Comparison of ENCODE assay signal across 17 cellular contexts in genomic region chr2:150475479-150476212, GRCh38. TPM values are rescaled to one million over a fixed set of nuclear protein-coding genes. Genes with fewer than 3 reads are reported as not detected.
DNase-seq lines count a peak whose midpoint lies in the region; ATAC-seq and TF ChIP-seq lines count a peak whose summit lies in the region.
"Had no signal": no experiment of that assay in that cellular context is flagged by ENCODE, and none has a peak within 500 bp of the region (broad histone marks: within the 10 kb centered on the region; RNA-seq: fewer than 3 reads in every experiment).

No MANE protein-coding gene starts in this region.

- peak; percentile 59 for ATAC-seq in mucosa of descending colon
- ATAC-seq: activated CD4-positive, CD25-positive, alpha-beta regulatory T cell treated with anti-CD3 and anti-CD28 coated beads, Interleukin-2, amount 50 U/mL, for 24 hours had no signal

- peak overlapping the region in 3 of 4 donors; percentile 71 to 84 (median 83) for H3K27ac ChIP-seq in Peyer's patch
- H3K27ac ChIP-seq in coronary artery, result peak overlapping the region; percentile 79 to 81
- peak overlapping the region in 3 of 4 donors; percentile 46 to 99 (median 80) for H3K27ac ChIP-seq in tibial nerve
- H3K27ac ChIP-seq in thyroid gland, result no peak overlapping the region
- H3K27ac ChIP-seq: neutrophil had no signal

- no peaks in the 10 kb centered on the region for H3K4me1 Mint-ChIP-seq in activated T-helper 2 cell treated with anti-CD3 and anti-CD28 coated beads, Interferon-gamma antibody, Interleukin-2, Interleukin-4, amounts not matched to agents 10 μg/mL and 5 μg/mL and 100 μg/mL, durations not matched to agents 14 hours and 24 hours and 36 hours (ENCODE audit: low read depth)

- H3K27ac Mint-ChIP-seq in activated T-helper 2 cell treated with anti-CD3 and anti-CD28 coated beads, Interferon-gamma antibody, Interleukin-2, Interleukin-4, amounts not matched to agents 10 μg/mL and 5 μg/mL and 100 μg/mL, durations not matched to agents 14 hours and 24 hours and 36 hours, result no peak overlapping the region
- H3K27ac Mint-ChIP-seq: activated T-cell treated with anti-CD3 and anti-CD28 coated beads, Interleukin-2, amount 50 U/mL, for 24 hours had no signal

- H3K4me1 ChIP-seq in Peyer's patch, result peaks cover 0 to 78% (median 3%) of the 10 kb centered on the region in 4 donors
- peaks cover 60% of the 10 kb centered on the region for H3K4me1 ChIP-seq in mucosa of descending colon (ENCODE audit: low read depth)
- H3K4me1 ChIP-seq in tibial nerve, result peaks cover 0 to 92% (median 58%) of the 10 kb centered on the region in 4 donors
- H3K4me1 ChIP-seq in thyroid gland, result peaks cover 24 to 34% of the 10 kb centered on the region in 2 donors

- 65 to 73% methylated on average over 6 of the region's 6 CpGs for WGBS in tibial nerve, 2 donors
- 89 to 90% methylated on average over 6 of the region's 6 CpGs for WGBS in thyroid gland, 2 donors

- H3K4me3 ChIP-seq in Peyer's patch, result peak overlapping the region in 2 of 4 donors; percentile 11 to 16
- peak overlapping the region; percentile 52 for H3K4me3 ChIP-seq in coronary artery
- no peak overlapping the region for H3K4me3 ChIP-seq in mucosa of descending colon
- no peak overlapping the region for H3K4me3 ChIP-seq in tibial nerve
- H3K4me3 ChIP-seq in thyroid gland (replicated peaks in 1 of 3), result no peak overlapping the region

- no peak for TF ChIP-seq POLR2A in Peyer's patch (IDR thresholded peaks at IDR 0.05)
- no peak for TF ChIP-seq POLR2A in tibial nerve (IDR thresholded peaks at IDR 0.05)
- no peak for TF ChIP-seq POLR2A in thyroid gland (IDR thresholded peaks at IDR 0.05)

- TF ChIP-seq CTCF in Peyer's patch (IDR thresholded peaks at IDR 0.05) (no peak), coronary artery (IDR thresholded peaks at IDR 0.05) (no peak), mucosa of descending colon (IDR thresholded peaks at IDR 0.05) (no peak), tibial nerve (IDR thresholded peaks at IDR 0.05) (no peak), thyroid gland (IDR thresholded peaks at IDR 0.05) (no peak)

- H3K27me3 Mint-ChIP-seq in activated T-helper 2 cell treated with anti-CD3 and anti-CD28 coated beads, Interferon-gamma antibody, Interleukin-2, Interleukin-4, amounts not matched to agents 10 μg/mL and 5 μg/mL and 100 μg/mL, durations not matched to agents 14 hours and 24 hours and 36 hours (ENCODE audit: low read depth), result no peaks in the 10 kb centered on the region
- H3K27me3 Mint-ChIP-seq: activated T-cell treated with anti-CD3 and anti-CD28 coated beads, Interleukin-2, amount 50 U/mL, for 24 hours had no signal

- no peaks in the 10 kb centered on the region for H3K27me3 ChIP-seq in Peyer's patch
- H3K27me3 ChIP-seq in tibial nerve, result no peaks in the 10 kb centered on the region
- H3K27me3 ChIP-seq in thyroid gland, result no peaks in the 10 kb centered on the region
- H3K27me3 ChIP-seq: neutrophil had no signal

- TF ChIP-seq EP300 in tibial nerve (IDR thresholded peaks at IDR 0.05), result no peak

- no peaks in the 10 kb centered on the region for H3K9me3 Mint-ChIP-seq in activated T-helper 2 cell treated with anti-CD3 and anti-CD28 coated beads, Interferon-gamma antibody, Interleukin-2, Interleukin-4, amounts not matched to agents 10 μg/mL and 5 μg/mL and 100 μg/mL, durations not matched to agents 14 hours and 24 hours and 36 hours
- H3K9me3 Mint-ChIP-seq: activated T-cell treated with anti-CD3 and anti-CD28 coated beads, Interleukin-2, amount 50 U/mL, for 24 hours had no signal

- intact Hi-C loops in mucosa of descending colon (cut with DNase I, micrococcal nuclease), result no loop called here
- intact Hi-C loops in thyroid gland (cut with DNase I), result no loop called here
- intact Hi-C loops in activated T-helper 2 cell treated with anti-CD3 and anti-CD28 coated beads, Interferon-gamma antibody, Interleukin-2, Interleukin-4, amounts not matched to agents 10 μg/mL and 5 μg/mL and 100 μg/mL, durations not matched to agents 14 hours and 24 hours and 36 hours (cut with micrococcal nuclease), result no loop called here

- H3K9me3 ChIP-seq in Peyer's patch (no peaks in the 10 kb centered on the region), mucosa of descending colon (no peaks in the 10 kb centered on the region), tibial nerve (no peaks in the 10 kb centered on the region), thyroid gland (no peaks in the 10 kb centered on the region)
- H3K9me3 ChIP-seq: neutrophil had no signal

- H3K4me3 Mint-ChIP-seq in activated T-helper 2 cell treated with anti-CD3 and anti-CD28 coated beads, Interferon-gamma antibody, Interleukin-2, Interleukin-4, amounts not matched to agents 10 μg/mL and 5 μg/mL and 100 μg/mL, durations not matched to agents 14 hours and 24 hours and 36 hours (ENCODE audit: low read depth), result no peak overlapping the region
- H3K4me3 Mint-ChIP-seq: activated T-cell treated with anti-CD3 and anti-CD28 coated beads, Interleukin-2, amount 50 U/mL, for 24 hours had no signal

- H3K36me3 ChIP-seq in Peyer's patch (peaks cover 0 to 28% (median 0%) of the 10 kb centered on the region in 3 donors), mucosa of descending colon (ENCODE audit: low read depth) (peaks cover 7% of the 10 kb centered on the region), tibial nerve (peaks cover 0 to 23% (median 0%) of the 10 kb centered on the region in 3 donors), thyroid gland (no peaks in the 10 kb centered on the region)
- H3K36me3 ChIP-seq: neutrophil had no signal

- DNase-seq in Peyer's patch (no peak), coronary artery (ENCODE audit: low spot score) (no peak), mucosa of descending colon (no peak), tibial nerve (ENCODE audit: low spot score in 2 of 2) (no peak), NCI-H82 treated with DMSO at 0.1 percent for 48 hours (lab: John Stamatoyannopoulos, UW; ENCODE audit: unreplicated experiment) (no peak), thyroid gland (no peak), OCI-M2 (lab: John Stamatoyannopoulos, UW; ENCODE audit: unreplicated experiment) (no peak)
- no peak for DNase-seq in activated T-helper 2 cell treated with anti-CD3 and anti-CD28 coated beads, Interferon-gamma antibody, Interleukin-2, Interleukin-4, amounts not matched to agents 10 μg/mL and 5 μg/mL and 100 μg/mL, durations not matched to agents 14 hours and 24 hours and 36 hours (ENCODE audit: low spot score)
- DNase-seq: activated T-cell treated with anti-CD3 and anti-CD28 coated beads, Interleukin-2, amount 50 U/mL, for 24 hours; kidney glomerular epithelial cell; NCI-H1105 treated with DMSO at 0.1 percent for 48 hours; NCI-H526 treated with DMSO at 0.1 percent for 48 hours; SHP77; stimulated activated CD4-positive, alpha-beta T cell treated with anti-CD3 and anti-CD28 coated beads, Interleukin-2, amount 100 ng/mL, for 24 hours; stimulated activated naive CD4-positive, alpha-beta T cell treated with Interleukin-2 at 50 U/mL for 16 hours had no signal

- no peaks in the 10 kb centered on the region for H3K36me3 Mint-ChIP-seq in activated T-helper 2 cell treated with anti-CD3 and anti-CD28 coated beads, Interferon-gamma antibody, Interleukin-2, Interleukin-4, amounts not matched to agents 10 μg/mL and 5 μg/mL and 100 μg/mL, durations not matched to agents 14 hours and 24 hours and 36 hours (ENCODE audit: low read depth)

RNA-seq across cellular contexts. Expression of gene RND3, which starts 11.8 kb away (rescaled TPM):
- total RNA-seq in Peyer's patch (10 to 100 TPM; 14.9 to 80.6 (median 46.7) TPM), mucosa of descending colon (10 to 100 TPM; 42.2 to 80.1 (median 57.5) TPM), tibial nerve (10 to 100 TPM; 21.8 to 73.5 (median 26.3) TPM), thyroid gland (10 to 100 TPM in 2 of 4 donors, 1 to 10 TPM in 2; 7.6 to 16.4 (median 11.4) TPM)
- total RNA-seq in activated T-helper 2 cell treated with anti-CD3 and anti-CD28 coated beads, Interferon-gamma antibody, Interleukin-2, Interleukin-4, amounts not matched to agents 10 μg/mL and 5 μg/mL and 100 μg/mL, durations not matched to agents 14 hours and 24 hours and 36 hours, result not detected in 2 replicates

Comparison
In these comparisons a context has a peak if more than half of its experiments do, and no peak if none do; other contexts are left out.
1. H3K27ac ChIP-seq: peak in Peyer's patch (3 of 4), coronary artery (2 of 2) and tibial nerve (3 of 4); none in thyroid gland (0 of 3).